26 cellular contexts compared by ENCODE assay signal in genomic region chr11:133058501-133058900, GRCh38.
"Had no signal": no experiment of that assay in that cellular context is flagged by ENCODE, and none has a peak within 500 bp of the region (broad histone marks: within the 10 kb centered on the region; RNA-seq: fewer than 3 reads in every experiment).

No MANE protein-coding gene starts in this region.

- H3K9me3 ChIP-seq: gastrocnemius medialis, left ventricle myocardium inferior, lower lobe of right lung, neutrophil, right atrium auricular region, testis, tibial artery had no signal

- H3K27me3 ChIP-seq: right atrium auricular region, testis had no signal

- ATAC-seq: esophagus mucosa; gastrocnemius medialis; left cardiac atrium; natural killer cell; sciatic nerve; stimulated activated naive CD8-positive, alpha-beta T cell treated with anti-CD3 and anti-CD28 coated beads, Interleukin-15, Interleukin-2, amounts not matched to agents 100 U/mL and 50 U/mL, for 24 hours had no signal

- H3K9me3 Mint-ChIP-seq: type B pancreatic cell had no signal

- H3K4me3 Mint-ChIP-seq: natural killer cell, type B pancreatic cell had no signal

- H2AFZ ChIP-seq: parathyroid adenoma had no signal

- H3K9ac ChIP-seq: parathyroid adenoma had no signal

- H3K4me3 ChIP-seq: dorsolateral prefrontal cortex, gastrocnemius medialis, left ventricle myocardium inferior, lower lobe of right lung, right atrium auricular region, smooth muscle cell, testis, tibial artery had no signal

- H3K4me1 ChIP-seq: gastrocnemius medialis, left ventricle myocardium inferior, lower lobe of right lung, parathyroid adenoma, right atrium auricular region, testis, tibial artery had no signal

- H3K79me2 ChIP-seq: parathyroid adenoma had no signal

- H3K4me2 ChIP-seq: smooth muscle cell had no signal

- H3K36me3 ChIP-seq: gastrocnemius medialis, left ventricle myocardium inferior, lower lobe of right lung, neutrophil, right atrium auricular region, tibial artery had no signal

- H3K36me3 Mint-ChIP-seq: natural killer cell, type B pancreatic cell had no signal

- H3K4me1 Mint-ChIP-seq: natural killer cell had no signal

- DNase-seq: dorsolateral prefrontal cortex; effector CD4-positive, alpha-beta T cell; foreskin fibroblast; gastrocnemius medialis; head of caudate nucleus; left cardiac atrium; left ventricle myocardium inferior; lower lobe of right lung; natural killer cell; stimulated activated CD4-positive, alpha-beta T cell treated with anti-CD3 and anti-CD28 coated beads, Interleukin-12 subunit alpha, Interleukin-12 subunit beta, amount 100 ng/mL, for 4 hours; stimulated activated CD4-positive, alpha-beta T cell treated with anti-CD3 and anti-CD28 coated beads, Interleukin-1b, Interleukin-23, amount 100 ng/mL, for 48 hours; stimulated activated CD4-positive, alpha-beta T cell treated with anti-CD3 and anti-CD28 coated beads, Interleukin-4, amount 100 ng/mL, for 1 hour; stimulated activated CD8-positive, alpha-beta memory T cell treated with anti-CD3 and anti-CD28 coated beads, Interleukin-4, amount 100 ng/mL, for 48 hours; stimulated activated naive CD8-positive, alpha-beta T cell treated with anti-CD3 and anti-CD28 coated beads, Interleukin-15, Interleukin-2, amounts not matched to agents 100 U/mL and 50 U/mL, for 24 hours; substantia nigra; testis; tibial artery had no signal

- H3K27ac ChIP-seq: dorsolateral prefrontal cortex, epithelial cell of prostate, gastrocnemius medialis, left ventricle myocardium inferior, lower lobe of right lung, neutrophil, parathyroid adenoma, right atrium auricular region, testis, tibial artery had no signal

- H3K27ac Mint-ChIP-seq: natural killer cell, progenitor cell of endocrine pancreas, type B pancreatic cell had no signal
